8 cellular contexts compared by ENCODE assay signal in the genomic region with DNA sequence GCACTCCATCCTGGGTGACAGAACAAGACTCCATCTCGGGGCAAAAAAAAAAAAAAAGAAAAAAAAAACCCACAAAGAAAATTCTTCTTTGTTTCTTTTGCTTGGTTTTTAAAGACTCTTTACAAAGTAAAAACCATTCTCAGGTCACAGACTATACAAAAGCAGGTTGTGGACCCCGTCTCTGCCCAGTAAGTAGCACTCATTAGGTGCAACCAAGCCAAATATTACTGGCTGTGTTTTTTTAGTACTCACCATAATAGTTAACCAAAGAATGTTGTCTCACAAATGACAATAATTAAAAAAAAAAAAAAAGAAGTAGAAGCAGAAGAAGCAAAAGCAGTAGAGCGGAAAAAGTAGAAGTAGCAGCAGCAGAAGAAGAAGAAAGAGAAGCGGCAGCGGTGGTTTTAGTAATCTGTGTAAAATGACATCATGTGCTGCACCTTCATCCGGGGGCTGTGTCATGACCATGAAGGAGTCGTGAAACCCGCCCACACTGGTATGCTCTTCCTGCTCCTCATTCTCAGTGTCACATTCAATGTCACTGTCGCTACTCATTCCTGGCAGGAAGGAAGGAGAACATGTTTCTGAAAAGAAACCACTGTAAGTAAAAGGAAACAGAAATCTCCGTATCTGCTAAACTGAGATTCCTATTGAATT.
DNase-seq lines count a peak whose midpoint lies in the region; ATAC-seq and TF ChIP-seq lines count a peak whose summit lies in the region.

No MANE protein-coding gene starts in this region.

- intact Hi-C loops in ascending aorta (cut with DNase I): no loop called here

- peak; percentile 71 for ATAC-seq in HG03064 (IDR thresholded peaks at IDR 0.05; ENCODE audit: low read depth, unreplicated experiment)

- H3K27ac Mint-ChIP-seq in T-helper 2 cell treated with Interferon-gamma antibody and Interleukin-4, amounts not matched to agents 5 μg/mL and 100 μg/mL, for 36 hours: peak overlapping the region; percentile 95

- H3K36me3 ChIP-seq in ascending aorta (peaks cover 6 to 13% of the 10 kb centered on the region in 2 donors), liver (ENCODE audit: control insufficient read depth in 4 of 4, insufficient read depth in 3 of 4, low read depth in 1 of 4, low read length in 3 of 4) (no peaks in the 10 kb centered on the region)

- TF ChIP-seq CTCF in ascending aorta (IDR thresholded peaks at IDR 0.05) (no peak), liver (IDR thresholded peaks at IDR 0.05; ENCODE audit: low read depth, low read length, missing input control) (no peak)

- in situ Hi-C loops in GM18951 (cut with MboI; ENCODE audit: low sequenced_read_pairs, unreplicated experiment): loop anchor here (10.0 kb wide), 2 partner anchors 416 to 486 kb away; a partner anchor contains a TSS

- H3K9me3 ChIP-seq in ascending aorta (no peaks in the 10 kb centered on the region), liver (ENCODE audit: control insufficient read depth in 4 of 4, low read length in 3 of 4) (no peaks in the 10 kb centered on the region)

- no peaks in the 10 kb centered on the region for H3K9me3 Mint-ChIP-seq in T-helper 2 cell treated with Interferon-gamma antibody and Interleukin-4, amounts not matched to agents 5 μg/mL and 100 μg/mL, for 36 hours

- no peaks in the 10 kb centered on the region for H3K27me3 ChIP-seq in ascending aorta
- no peaks in the 10 kb centered on the region for H3K27me3 ChIP-seq in liver (ENCODE audit: control insufficient read depth in 4 of 4, insufficient read depth in 4 of 4, low read length in 3 of 4)

- TF ChIP-seq RAD21 in liver (IDR thresholded peaks at IDR 0.05): peak; percentile 4

- H3K9ac ChIP-seq in liver (ENCODE audit: low read depth in 1 of 2, low read length in 2 of 2): peak overlapping the region in 1 of 2 donors; percentile 70

- H3K4me1 ChIP-seq in ascending aorta: no peaks in the 10 kb centered on the region
- H3K4me1 ChIP-seq in liver (ENCODE audit: control insufficient read depth in 4 of 4, insufficient read depth in 4 of 4, low read length in 3 of 4): peaks cover 10 to 48% (median 30%) of the 10 kb centered on the region in 4 donors

- peak overlapping the region; percentile 9 to 28 for H3K4me3 ChIP-seq in ascending aorta
- peak overlapping the region in 2 of 3 donors; percentile 18 to 37 for H3K4me3 ChIP-seq in liver (ENCODE audit: low read depth in 1 of 3, low read length in 3 of 3)

- H3K4me3 Mint-ChIP-seq in T-helper 2 cell treated with Interferon-gamma antibody and Interleukin-4, amounts not matched to agents 5 μg/mL and 100 μg/mL, for 36 hours: peak overlapping the region; percentile 87

- peak; percentile 50 for TF ChIP-seq POLR2A in GM18951 (IDR thresholded peaks at IDR 0.05; ENCODE audit: extremely low read depth, insufficient read depth, insufficient read length)

- no peaks in the 10 kb centered on the region for H3K27me3 Mint-ChIP-seq in T-helper 2 cell treated with Interferon-gamma antibody and Interleukin-4, amounts not matched to agents 5 μg/mL and 100 μg/mL, for 36 hours (ENCODE audit: low read depth)

- H3K27ac ChIP-seq in ascending aorta: peak overlapping the region in 1 of 2 donors; percentile 17
- peak overlapping the region; percentile 13 to 62 for H3K27ac ChIP-seq in liver (ENCODE audit: low read depth in 1 of 2, low read length in 2 of 2)

- H3K4me1 Mint-ChIP-seq in T-helper 2 cell treated with Interferon-gamma antibody and Interleukin-4, amounts not matched to agents 5 μg/mL and 100 μg/mL, for 36 hours (ENCODE audit: low read depth): peaks cover 18% of the 10 kb centered on the region

- DNase-seq in T-helper 2 cell treated with Interferon-gamma antibody and Interleukin-4, amounts not matched to agents 5 μg/mL and 100 μg/mL, for 36 hours (ENCODE audit: low spot score): peak; percentile 84
- peak in 1 of 2 donors; percentile 73 for DNase-seq in ascending aorta (ENCODE audit: low spot score in 2 of 2)
- peak; percentile 40 for DNase-seq in stimulated activated CD8-positive, alpha-beta memory T cell treated with anti-CD3 and anti-CD28 coated beads, Interleukin-15, amount 100 ng/mL, for 1 hour (ENCODE audit: low read depth)
- DNase-seq in NCI-H510A (lab: John Stamatoyannopoulos, UW): no peak
- DNase-seq in NCI-H1092 treated with DMSO at 0.1 percent for 48 hours (lab: John Stamatoyannopoulos, UW): no peak

- 49% methylated on average over 10 of the region's 10 CpGs for WGBS in liver

- H3K36me3 Mint-ChIP-seq in T-helper 2 cell treated with Interferon-gamma antibody and Interleukin-4, amounts not matched to agents 5 μg/mL and 100 μg/mL, for 36 hours (ENCODE audit: low read depth): peaks cover 28% of the 10 kb centered on the region

TF ChIP-seq in liver, 16 proteins besides CTCF, POLR2A, EP300 and RAD21:
- no peak for TF ChIP-seq HNF4A (conservative IDR thresholded peaks at IDR 0.05)
- peak; percentile 17 for TF ChIP-seq YY1 (IDR thresholded peaks at IDR 0.05)
- TF ChIP-seq FOXA2 (IDR thresholded peaks at IDR 0.05): no peak
- no peak for TF ChIP-seq RXRA (IDR thresholded peaks at IDR 0.05)
- no peak for TF ChIP-seq JUND (IDR thresholded peaks at IDR 0.05)
- no peak for TF ChIP-seq TAF1 (conservative IDR thresholded peaks at IDR 0.05)
- TF ChIP-seq GABPA (IDR thresholded peaks at IDR 0.05 in 1 of 2, conservative IDR thresholded peaks at IDR 0.05 in 1 of 2): peak in 1 of 2 donors; percentile 16
- TF ChIP-seq, protein P1, sequence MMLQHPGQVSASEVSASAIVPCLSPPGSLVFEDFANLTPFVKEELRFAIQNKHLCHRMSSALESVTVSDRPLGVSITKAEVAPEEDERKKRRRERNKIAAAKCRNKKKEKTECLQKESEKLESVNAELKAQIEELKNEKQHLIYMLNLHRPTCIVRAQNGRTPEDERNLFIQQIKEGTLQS (IDR thresholded peaks at IDR 0.05): no peak
- TF ChIP-seq SP1 (IDR thresholded peaks at IDR 0.05): peak; percentile 19

Comparison
In these comparisons a context has a peak if more than half of its experiments do, and no peak if none do; other contexts are left out.
1. DNase-seq: peak in T-helper 2 cell treated with Interferon-gamma antibody and Interleukin-4, amounts not matched to agents 5 μg/mL and 100 μg/mL, for 36 hours (single experiment) and stimulated activated CD8-positive, alpha-beta memory T cell treated with anti-CD3 and anti-CD28 coated beads, Interleukin-15, amount 100 ng/mL, for 1 hour (single experiment); none in NCI-H510A (single experiment) and NCI-H1092 treated with DMSO at 0.1 percent for 48 hours (single experiment).